12 cellular contexts compared by ENCODE assay signal in genomic region chr19:32403291-32403995, GRCh38. TPM values are rescaled to one million over a fixed set of nuclear protein-coding genes. Genes with fewer than 3 reads are reported as not detected.
DNase-seq lines count a peak whose midpoint lies in the region; ATAC-seq, FAIRE-seq and TF ChIP-seq lines count a peak whose summit lies in the region.
"Had no signal": no experiment of that assay in that cellular context is flagged by ENCODE, and none has a peak within 500 bp of the region (broad histone marks: within the 10 kb centered on the region; RNA-seq: fewer than 3 reads in every experiment).

No MANE protein-coding gene starts in this region.

- no peaks in the 10 kb centered on the region; the same call in none of the 2 replicates for H3K79me2 ChIP-seq in OCI-LY1 (ENCODE audit: insufficient read depth, low read length)

- H3K27ac ChIP-seq in OCI-LY1 (ENCODE audit: low read depth, low read length, poor library complexity, severe bottlenecking) (peak overlapping the region; percentile 46), kidney (ENCODE audit: low read depth in 2 of 2, low read length in 2 of 2) (no peak overlapping the region)
- H3K27ac ChIP-seq: brain microvascular endothelial cell, SJCRH30 had no signal

- no peak for ATAC-seq in activated T-cell treated with anti-CD3 and anti-CD28 coated beads, Interleukin-2, amount 50 U/mL, for 4 hours
- no peak for ATAC-seq in central memory CD8-positive, alpha-beta T cell (replicated peaks; ENCODE audit: extremely low read depth, poor library complexity, severe bottlenecking)

- TF ChIP-seq CTCF in OCI-LY1 (IDR thresholded peaks at IDR 0.05; ENCODE audit: low read length) (no peak), progenitor cell of endocrine pancreas (IDR thresholded peaks at IDR 0.05; ENCODE audit: unreplicated experiment) (no peak), kidney (IDR thresholded peaks at IDR 0.05; ENCODE audit: borderline replicate concordance, extremely low read depth, insufficient read depth) (no peak)

- peak overlapping the region; percentile 76 for H3K4me2 ChIP-seq in OCI-LY1 (ENCODE audit: low read length)

- no peaks in the 10 kb centered on the region for H3K27me3 Mint-ChIP-seq in activated T-cell treated with anti-CD3 and anti-CD28 coated beads, Interleukin-2, amount 50 U/mL, for 4 hours (ENCODE audit: low read depth)
- H3K27me3 Mint-ChIP-seq in central memory CD8-positive, alpha-beta T cell = no peaks in the 10 kb centered on the region
- no peaks in the 10 kb centered on the region for H3K27me3 Mint-ChIP-seq in progenitor cell of endocrine pancreas

- H3F3A ChIP-seq in OCI-LY1 (ENCODE audit: insufficient read depth, low read length) = no peaks in the 10 kb centered on the region

- intact Hi-C loops in kidney (cut with DNase I) = no loop called here

- H3K36me3 ChIP-seq in OCI-LY1 (ENCODE audit: insufficient read depth, low read length) (peaks cover 2% of the 10 kb centered on the region; the same call in 1 of the 2 replicates), kidney (ENCODE audit: control insufficient read depth in 1 of 2, insufficient read depth in 2 of 2, low read length in 2 of 2) (no peaks in the 10 kb centered on the region)
- H3K36me3 ChIP-seq: brain microvascular endothelial cell had no signal

- H3K9me2 ChIP-seq in OCI-LY1 (ENCODE audit: low read depth, low read length) = no peaks in the 10 kb centered on the region

- no peak overlapping the region for H3K27ac Mint-ChIP-seq in central memory CD8-positive, alpha-beta T cell (ENCODE audit: low read depth)
- H3K27ac Mint-ChIP-seq in progenitor cell of endocrine pancreas = no peak overlapping the region

- H3K4me1 ChIP-seq in OCI-LY1 (ENCODE audit: insufficient read depth, low read length, severe bottlenecking) (peaks cover 32% of the 10 kb centered on the region), kidney (ENCODE audit: control insufficient read depth in 1 of 2, insufficient read depth in 1 of 2, low read depth in 1 of 2, low read length in 2 of 2) (peaks cover 3 to 5% of the 10 kb centered on the region in 2 donors)
- H3K4me1 ChIP-seq: SJCRH30 had no signal

- H2AFZ ChIP-seq in OCI-LY1 (ENCODE audit: low read length) = no peak overlapping the region

- H3K9me3 ChIP-seq in OCI-LY1 (ENCODE audit: low read length) (no peaks in the 10 kb centered on the region), kidney (ENCODE audit: control insufficient read depth in 1 of 2, low read length in 2 of 2) (no peaks in the 10 kb centered on the region)
- H3K9me3 ChIP-seq: SJCRH30 had no signal

- peaks cover 3% of the 10 kb centered on the region for H3K36me3 Mint-ChIP-seq in activated T-cell treated with anti-CD3 and anti-CD28 coated beads, Interleukin-2, amount 50 U/mL, for 4 hours (ENCODE audit: insufficient read depth)
- H3K36me3 Mint-ChIP-seq in central memory CD8-positive, alpha-beta T cell (ENCODE audit: insufficient read depth) = peaks cover 8% of the 10 kb centered on the region
- H3K36me3 Mint-ChIP-seq in progenitor cell of endocrine pancreas (ENCODE audit: insufficient read depth) = peaks cover 4% of the 10 kb centered on the region

- peak overlapping the region; percentile 100 for H3K9ac ChIP-seq in OCI-LY1 (ENCODE audit: low read length)
- no peak overlapping the region for H3K9ac ChIP-seq in kidney (ENCODE audit: low read length in 2 of 2)

- peak overlapping the region; percentile 87 for H3K4me3 Mint-ChIP-seq in activated T-cell treated with anti-CD3 and anti-CD28 coated beads, Interleukin-2, amount 50 U/mL, for 4 hours
- peak overlapping the region; percentile 79 for H3K4me3 Mint-ChIP-seq in central memory CD8-positive, alpha-beta T cell
- H3K4me3 Mint-ChIP-seq in progenitor cell of endocrine pancreas (ENCODE audit: low read depth) = peak overlapping the region; percentile 84

- FAIRE-seq in kidney (lab: Jason Lieb, UNC) = no peak

- H4K20me1 ChIP-seq in OCI-LY1 (ENCODE audit: insufficient read depth, low read length) = no peaks in the 10 kb centered on the region

- peak overlapping the region; percentile 92 for H3K4me3 ChIP-seq in OCI-LY1 (ENCODE audit: low read depth, low read length, poor library complexity, severe bottlenecking)
- no peak overlapping the region for H3K4me3 ChIP-seq in kidney (ENCODE audit: low read length in 2 of 2)
- H3K4me3 ChIP-seq: SJCRH30 had no signal

- H3K4me1 Mint-ChIP-seq in activated T-cell treated with anti-CD3 and anti-CD28 coated beads, Interleukin-2, amount 50 U/mL, for 4 hours (ENCODE audit: low read depth) = peaks cover 14% of the 10 kb centered on the region
- peaks cover 9% of the 10 kb centered on the region for H3K4me1 Mint-ChIP-seq in central memory CD8-positive, alpha-beta T cell
- H3K4me1 Mint-ChIP-seq in progenitor cell of endocrine pancreas (ENCODE audit: low read depth) = peaks cover 39% of the 10 kb centered on the region

- H3K27me3 ChIP-seq in OCI-LY1 (ENCODE audit: insufficient read depth, low read length) = no peaks in the 10 kb centered on the region
- H3K27me3 ChIP-seq: brain microvascular endothelial cell, SJCRH30 had no signal

- no peak for DNase-seq in activated T-cell treated with anti-CD3 and anti-CD28 coated beads, Interleukin-2, amount 50 U/mL, for 4 hours
- DNase-seq in activated T-cell treated with anti-CD3 and anti-CD28 coated beads, Interleukin-2, amount 50 U/mL, for 1 hour = no peak
- DNase-seq in central memory CD8-positive, alpha-beta T cell (ENCODE audit: low spot score in 2 of 2) = no peak
- no peak for DNase-seq in progenitor cell of endocrine pancreas (ENCODE audit: low spot score, unreplicated experiment)
- DNase-seq in cortex of kidney (lab: John Stamatoyannopoulos, UW) = no peak
- no peak for DNase-seq in kidney
- DNase-seq in mucosa of gallbladder (ENCODE audit: low spot score) = no peak
- DNase-seq: brain microvascular endothelial cell, GF-D8, NCI-H226, SJCRH30 had no signal

- no peaks in the 10 kb centered on the region for H3K9me3 Mint-ChIP-seq in activated T-cell treated with anti-CD3 and anti-CD28 coated beads, Interleukin-2, amount 50 U/mL, for 4 hours
- H3K9me3 Mint-ChIP-seq in central memory CD8-positive, alpha-beta T cell = no peaks in the 10 kb centered on the region
- no peaks in the 10 kb centered on the region for H3K9me3 Mint-ChIP-seq in progenitor cell of endocrine pancreas (ENCODE audit: low read depth)

RNA-seq across cellular contexts. Expression of gene DPY19L3, which starts 2.1 kb away (rescaled TPM):
- total RNA-seq in activated T-cell treated with anti-CD3 and anti-CD28 coated beads, Interleukin-2, amount 50 U/mL, for 4 hours = 10 to 100 TPM; 16.2 to 20.5 (median 17.1) TPM
- total RNA-seq in progenitor cell of endocrine pancreas = 205 and 213 TPM in 2 replicates
- total RNA-seq in kidney = 36.7 TPM
- polyA plus RNA-seq in kidney (ENCODE audit: insufficient read depth, low read depth, low replicate concordance) = 4.7 TPM
- total RNA-seq in mucosa of gallbladder = 17.8 TPM

RNA-seq across cellular contexts. Expression of gene ZNF507, which starts 58.0 kb away (rescaled TPM):
- 10 to 100 TPM; 26.0 to 27.4 (median 26.2) TPM for total RNA-seq in activated T-cell treated with anti-CD3 and anti-CD28 coated beads, Interleukin-2, amount 50 U/mL, for 4 hours
- total RNA-seq in progenitor cell of endocrine pancreas (42.3 and 43.2 TPM in 2 replicates), kidney (23.5 TPM), mucosa of gallbladder (21.8 TPM)
- 3.4 TPM for polyA plus RNA-seq in kidney (ENCODE audit: insufficient read depth, low read depth, low replicate concordance)
